In genomic region chrX:44967221-44967620, GRCh38 we compare ENCODE assay signal across 23 cellular contexts.
A peak's percentile ranks its signal among the peaks of the same experiment; 100 is the strongest.
DNase-seq lines count a peak whose midpoint lies in the region; ATAC-seq and TF ChIP-seq lines count a peak whose summit lies in the region.
"Had no signal": no experiment of that assay in that cellular context is flagged by ENCODE, and none has a peak within 500 bp of the region (broad histone marks: within the 10 kb centered on the region; RNA-seq: fewer than 3 reads in every experiment).

No MANE protein-coding gene starts in this region.

- no peak for DNase-seq in activated CD4-positive, alpha-beta T cell treated with anti-CD3 and anti-CD28 coated beads for 36 hours
- DNase-seq in activated CD4-positive, alpha-beta T cell treated with anti-CD3 and anti-CD28 coated beads for 48 hours = no peak
- peak; percentile 79 for DNase-seq in PC-3
- no peak for DNase-seq in natural killer cell treated with Interleukin-12 subunit alpha and Interleukin-12 subunit beta and Interleukin-15 and Interleukin-18, amount 100 ng/mL, for 72 hours (ENCODE audit: low spot score)
- DNase-seq in NCI-H2029 treated with DMSO at 0.1 percent for 48 hours (lab: John Stamatoyannopoulos, UW) = no peak
- no peak for DNase-seq in sciatic nerve (ENCODE audit: low spot score)
- DNase-seq: activated CD4-positive, CD25-positive, alpha-beta regulatory T cell; activated naive CD8-positive, alpha-beta T cell treated with anti-CD3 and anti-CD28 coated beads for 36 hours; DMS79; esophagus squamous epithelium; gastrocnemius medialis; GF-D8; hypothalamus; midbrain; NCI-H2081 treated with DMSO at 0.1 percent for 48 hours; NCI-H446 treated with DMSO at 0.1 percent for 48 hours; T1000; trophoblast cell had no signal

- CTCF ChIA-PET in activated CD4-positive, alpha-beta T cell treated with anti-CD3 and anti-CD28 coated beads for 36 hours (lab: Charles Lee) = interaction anchor here (2.0 kb wide), 1 partner anchor 103 kb away, joined by 5 read pairs; no protein-coding TSS in a partner anchor
- CTCF ChIA-PET in PC-3 (lab: Charles Lee) = no interaction called here

- peaks cover 35% of the 10 kb centered on the region for H3K36me3 Mint-ChIP-seq in activated CD4-positive, alpha-beta T cell treated with anti-CD3 and anti-CD28 coated beads for 36 hours (ENCODE audit: low read depth)
- H3K36me3 Mint-ChIP-seq in dendritic cell treated with granulocyte-macrophage colony-stimulating factor and Interleukin-4, amounts not matched to agents 40 ng/mL and 50 ng/mL, for 4 days (ENCODE audit: low read depth) = peaks cover 26% of the 10 kb centered on the region
- H3K36me3 Mint-ChIP-seq in natural killer cell treated with Interleukin-12 subunit alpha and Interleukin-12 subunit beta and Interleukin-15 and Interleukin-18, amount 100 ng/mL, for 72 hours = no peaks in the 10 kb centered on the region

- H3K27me3 Mint-ChIP-seq in activated CD4-positive, alpha-beta T cell treated with anti-CD3 and anti-CD28 coated beads for 36 hours = no peaks in the 10 kb centered on the region
- H3K27me3 Mint-ChIP-seq in dendritic cell treated with granulocyte-macrophage colony-stimulating factor and Interleukin-4, amounts not matched to agents 40 ng/mL and 50 ng/mL, for 4 days = no peaks in the 10 kb centered on the region
- H3K27me3 Mint-ChIP-seq in natural killer cell treated with Interleukin-12 subunit alpha and Interleukin-12 subunit beta and Interleukin-15 and Interleukin-18, amount 100 ng/mL, for 72 hours = no peaks in the 10 kb centered on the region
- H3K27me3 Mint-ChIP-seq: activated naive CD8-positive, alpha-beta T cell treated with anti-CD3 and anti-CD28 coated beads for 36 hours had no signal

- intact Hi-C loops in activated CD4-positive, alpha-beta T cell treated with anti-CD3 and anti-CD28 coated beads for 36 hours (cut with DNase I, micrococcal nuclease) = no loop called here
- intact Hi-C loops in PC-3 (cut with micrococcal nuclease) = no loop called here
- intact Hi-C loops in dendritic cell treated with granulocyte-macrophage colony-stimulating factor and Interleukin-4, amounts not matched to agents 40 ng/mL and 50 ng/mL, for 4 days (cut with micrococcal nuclease) = no loop called here
- intact Hi-C loops in sciatic nerve (cut with DNase I) = no loop called here

- no peaks in the 10 kb centered on the region for H3K9me2 ChIP-seq in PC-3 (replicated peaks; ENCODE audit: low read length)

- ATAC-seq in activated CD4-positive, alpha-beta T cell treated with anti-CD3 and anti-CD28 coated beads for 36 hours = no peak
- ATAC-seq in PC-3 = peak; percentile 98
- no peak for ATAC-seq in natural killer cell treated with Interleukin-12 subunit alpha and Interleukin-12 subunit beta and Interleukin-15 and Interleukin-18, amount 100 ng/mL, for 72 hours
- no peak for ATAC-seq in HG02642 (IDR thresholded peaks at IDR 0.05; ENCODE audit: poor library complexity, unreplicated experiment)
- no peak for ATAC-seq in sciatic nerve
- ATAC-seq: gastrocnemius medialis, GM23338, SK-N-SH treated with all-trans-retinoic acid at 6 μM for 48 hours had no signal

- H3K27me3 ChIP-seq in PC-3 (ENCODE audit: low read length) = no peaks in the 10 kb centered on the region
- H3K27me3 ChIP-seq: esophagus squamous epithelium, gastrocnemius medialis had no signal

- no peak for TF ChIP-seq CTCF in PC-3 (conservative IDR thresholded peaks at IDR 0.05; ENCODE audit: low read depth, low read length)

- H3K9me3 ChIP-seq in PC-3 (ENCODE audit: low read length) = no peaks in the 10 kb centered on the region
- H3K9me3 ChIP-seq: esophagus squamous epithelium, gastrocnemius medialis had no signal

- peaks cover 21% of the 10 kb centered on the region for H3K4me1 ChIP-seq in PC-3 (ENCODE audit: insufficient read depth, low read length)

- no peak overlapping the region for H3K4me2 ChIP-seq in PC-3 (ENCODE audit: low read length)
- H3K4me2 ChIP-seq: GM23338 had no signal

- no peak overlapping the region for H3K4me3 Mint-ChIP-seq in activated CD4-positive, alpha-beta T cell treated with anti-CD3 and anti-CD28 coated beads for 36 hours
- H3K4me3 Mint-ChIP-seq in dendritic cell treated with granulocyte-macrophage colony-stimulating factor and Interleukin-4, amounts not matched to agents 40 ng/mL and 50 ng/mL, for 4 days = no peak overlapping the region
- H3K4me3 Mint-ChIP-seq in natural killer cell treated with Interleukin-12 subunit alpha and Interleukin-12 subunit beta and Interleukin-15 and Interleukin-18, amount 100 ng/mL, for 72 hours = peak overlapping the region; percentile 39
- H3K4me3 Mint-ChIP-seq: activated naive CD8-positive, alpha-beta T cell treated with anti-CD3 and anti-CD28 coated beads for 36 hours; GM23338; neural crest cell had no signal

- peaks cover 28% of the 10 kb centered on the region for H3K4me1 Mint-ChIP-seq in activated CD4-positive, alpha-beta T cell treated with anti-CD3 and anti-CD28 coated beads for 36 hours
- peaks cover 19% of the 10 kb centered on the region for H3K4me1 Mint-ChIP-seq in dendritic cell treated with granulocyte-macrophage colony-stimulating factor and Interleukin-4, amounts not matched to agents 40 ng/mL and 50 ng/mL, for 4 days (ENCODE audit: low read depth)
- peaks cover 32 to 52% of the 10 kb centered on the region in 2 donors for H3K4me1 Mint-ChIP-seq in natural killer cell treated with Interleukin-12 subunit alpha and Interleukin-12 subunit beta and Interleukin-15 and Interleukin-18, amount 100 ng/mL, for 72 hours (ENCODE audit: low read depth in 2 of 2)
- H3K4me1 Mint-ChIP-seq: neural crest cell had no signal

- no peak overlapping the region for H3K9ac ChIP-seq in PC-3 (ENCODE audit: low read length)

- peak overlapping the region; percentile 80 for H3K27ac ChIP-seq in PC-3 (ENCODE audit: low read length)
- H3K27ac ChIP-seq: gastrocnemius medialis had no signal

- no peak overlapping the region for H3K4me3 ChIP-seq in PC-3 (ENCODE audit: low read length)
- H3K4me3 ChIP-seq: esophagus squamous epithelium, gastrocnemius medialis, GM23338 had no signal

- peaks cover 87% of the 10 kb centered on the region for H3K79me2 ChIP-seq in PC-3 (ENCODE audit: low read length)

- 0 out of 2 replicates have a peak, but pooled peaks cover 2% of the 10 kb centered on the region for H3K36me3 ChIP-seq in PC-3 (ENCODE audit: low read depth, low read length)
- H3K36me3 ChIP-seq: gastrocnemius medialis had no signal

- no peak overlapping the region for H2AFZ ChIP-seq in PC-3 (ENCODE audit: low read length)
- H2AFZ ChIP-seq: GM23338 had no signal

- H3F3A ChIP-seq in PC-3 (ENCODE audit: low read length, unreplicated experiment) = peaks cover 8% of the 10 kb centered on the region

- 0 out of 2 replicates have a peak, but pooled peaks cover 3% of the 10 kb centered on the region for H4K20me1 ChIP-seq in PC-3 (ENCODE audit: low read length)

- peak overlapping the region; percentile 63 for H3K27ac Mint-ChIP-seq in activated CD4-positive, alpha-beta T cell treated with anti-CD3 and anti-CD28 coated beads for 36 hours
- H3K27ac Mint-ChIP-seq in dendritic cell treated with granulocyte-macrophage colony-stimulating factor and Interleukin-4, amounts not matched to agents 40 ng/mL and 50 ng/mL, for 4 days = peak overlapping the region; percentile 19
- peak overlapping the region in 1 of 2 donors; percentile 62 for H3K27ac Mint-ChIP-seq in natural killer cell treated with Interleukin-12 subunit alpha and Interleukin-12 subunit beta and Interleukin-15 and Interleukin-18, amount 100 ng/mL, for 72 hours
- H3K27ac Mint-ChIP-seq: activated naive CD8-positive, alpha-beta T cell treated with anti-CD3 and anti-CD28 coated beads for 36 hours; GM23338 had no signal

- BruUV-seq in PC-3 (replicated peaks; lab: Mats Ljungman, UMichigan) = no TSS peak

- peaks cover 9% of the 10 kb centered on the region for H3K9me3 Mint-ChIP-seq in activated CD4-positive, alpha-beta T cell treated with anti-CD3 and anti-CD28 coated beads for 36 hours (ENCODE audit: low read depth)
- H3K9me3 Mint-ChIP-seq in dendritic cell treated with granulocyte-macrophage colony-stimulating factor and Interleukin-4, amounts not matched to agents 40 ng/mL and 50 ng/mL, for 4 days = no peaks in the 10 kb centered on the region
- peaks cover 3% of the 10 kb centered on the region for H3K9me3 Mint-ChIP-seq in natural killer cell treated with Interleukin-12 subunit alpha and Interleukin-12 subunit beta and Interleukin-15 and Interleukin-18, amount 100 ng/mL, for 72 hours
- H3K9me3 Mint-ChIP-seq: GM23338 had no signal

- POLR2A ChIA-PET in activated CD4-positive, alpha-beta T cell treated with anti-CD3 and anti-CD28 coated beads for 36 hours (lab: Charles Lee) = no interaction called here
- POLR2A ChIA-PET in PC-3 (lab: Charles Lee; ENCODE audit: unreplicated experiment) = no interaction called here
